In the genomic region with DNA sequence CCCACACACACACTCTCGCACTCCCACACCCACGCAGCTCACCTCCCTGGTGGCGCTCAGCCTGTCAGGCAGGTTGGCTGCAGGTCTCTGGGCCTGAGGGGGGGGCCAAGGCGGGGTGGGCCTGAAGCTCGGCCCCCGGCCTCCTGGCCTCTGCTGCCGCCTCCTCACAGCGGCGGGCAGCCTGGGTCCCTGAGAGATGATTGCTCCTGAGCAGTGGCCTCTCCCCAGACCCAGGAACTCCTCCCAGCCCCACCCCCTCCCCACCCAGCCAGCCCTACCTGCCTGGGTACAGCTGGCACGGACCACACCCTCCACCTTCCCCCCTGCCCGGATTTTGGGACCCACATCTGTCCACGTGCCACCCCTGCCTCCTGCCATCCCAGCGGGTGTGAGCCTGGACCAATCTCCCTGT, we compare ENCODE assay signal across 17 cellular contexts. TPM values are rescaled to one million over a fixed set of nuclear protein-coding genes. Genes with fewer than 3 reads are reported as not detected.
DNase-seq lines count a peak whose midpoint lies in the region; TF ChIP-seq lines count a peak whose summit lies in the region.
"Had no signal": no experiment of that assay in that cellular context is flagged by ENCODE, and none has a peak within 500 bp of the region (broad histone marks: within the 10 kb centered on the region; RNA-seq: fewer than 3 reads in every experiment).

No MANE protein-coding gene starts in this region.

- no peak for TF ChIP-seq RAD21 in Ishikawa (IDR thresholded peaks at IDR 0.05; ENCODE audit: low read depth)

- in situ Hi-C loops in GM13977 (cut with MboI; ENCODE audit: low pct_unique_long_range_greater_than_20kb, low sequenced_read_pairs, unreplicated experiment) = loop anchor here (25.0 kb wide), 1 partner anchor 777 kb away; no protein-coding TSS in a partner anchor

- H2AFZ ChIP-seq in osteoblast (ENCODE audit: low read length) = no peak overlapping the region

- H3K4me1 Mint-ChIP-seq in Calu3 (ENCODE audit: low read depth, unreplicated experiment) (peaks cover 58% of the 10 kb centered on the region), immature natural killer cell (no peaks in the 10 kb centered on the region)

- H3K27ac Mint-ChIP-seq in Calu3 (ENCODE audit: unreplicated experiment) (peak overlapping the region; percentile 61), immature natural killer cell (no peak overlapping the region)
- H3K27ac Mint-ChIP-seq: CD4-positive, alpha-beta T cell; IgD-negative memory B cell had no signal

- H3K27me3 ChIP-seq in osteoblast (ENCODE audit: insufficient read depth, low read length) (no peaks in the 10 kb centered on the region), SJCRH30 (no peaks in the 10 kb centered on the region)

- H3K9me3 Mint-ChIP-seq in Calu3 (ENCODE audit: low read depth, unreplicated experiment) (no peaks in the 10 kb centered on the region), immature natural killer cell (no peaks in the 10 kb centered on the region)
- H3K9me3 Mint-ChIP-seq: CD4-positive, alpha-beta T cell; H9; IgD-negative memory B cell had no signal

- CTCF ChIA-PET in Calu3 (lab: Charles Lee) = interaction anchor here (0.6 to 0.7 kb wide), 3 partner anchors 160 to 995 kb away, joined by 3 to 5 read pairs (median 3); no protein-coding TSS in a partner anchor

- H3K36me3 Mint-ChIP-seq in Calu3 (ENCODE audit: insufficient read depth, unreplicated experiment) (peaks cover 58% of the 10 kb centered on the region), immature natural killer cell (no peaks in the 10 kb centered on the region)
- H3K36me3 Mint-ChIP-seq: IgD-negative memory B cell had no signal

- H3K9me3 ChIP-seq in osteoblast (ENCODE audit: low read depth, low read length) (no peaks in the 10 kb centered on the region), SJCRH30 (replicated peaks) (no peaks in the 10 kb centered on the region)

- H3K36me3 ChIP-seq in osteoblast (ENCODE audit: insufficient read depth, low read length) (no peaks in the 10 kb centered on the region), SJCRH30 (no peaks in the 10 kb centered on the region)

- intact Hi-C loops in Calu3 (cut with micrococcal nuclease; ENCODE audit: unreplicated experiment) = no loop called here

- H3K79me2 ChIP-seq in osteoblast (ENCODE audit: insufficient read depth, low read length) = no peaks in the 10 kb centered on the region

- H3K4me1 ChIP-seq in osteoblast (ENCODE audit: insufficient read depth, low read length) = peaks cover 5% of the 10 kb centered on the region
- H3K4me1 ChIP-seq in SJCRH30 = peaks cover 4% of the 10 kb centered on the region; the same call in 1 of the 2 replicates

- BruUV-seq in Calu3 (replicated peaks; lab: Mats Ljungman, UMichigan) = no TSS peak

- H3K27ac ChIP-seq in epithelial cell of prostate = peak overlapping the region; percentile 74
- no peak overlapping the region for H3K27ac ChIP-seq in osteoblast (ENCODE audit: low read depth, low read length)
- H3K27ac ChIP-seq in SJCRH30 = no peak overlapping the region

- DNase-seq in Calu3 = no peak
- DNase-seq in epithelial cell of prostate (ENCODE audit: low read depth, low spot score) = no peak
- peak; percentile 64 for DNase-seq in osteoblast (ENCODE audit: insufficient read length, low spot score, missing footprints)
- no peak for DNase-seq in MV-4-11 (lab: John Stamatoyannopoulos, UW)
- DNase-seq in GM13977 (ENCODE audit: low spot score) = no peak
- no peak for DNase-seq in immature natural killer cell
- DNase-seq in SJCRH30 = no peak
- DNase-seq: CD4-positive, alpha-beta T cell; DMS53; H9; NCI-H1417 treated with DMSO at 0.1 percent for 48 hours; NCI-H1930; NK-92 treated with Interleukin-12 subunit alpha and Interleukin-12 subunit beta, amount 100 ng/mL, for 24 hours; OCI-M1 had no signal

- H3K4me3 ChIP-seq in osteoblast (ENCODE audit: insufficient read depth, low read length) (no peak overlapping the region), SJCRH30 (no peak overlapping the region)

- H3K27me3 Mint-ChIP-seq in Calu3 (ENCODE audit: unreplicated experiment) (no peaks in the 10 kb centered on the region), immature natural killer cell (ENCODE audit: low read depth in 3 of 3) (peaks cover 0 to 2% (median 0%) of the 10 kb centered on the region in 3 donors)
- H3K27me3 Mint-ChIP-seq: CD4-positive, alpha-beta T cell had no signal

- H3K4me3 Mint-ChIP-seq in Calu3 (ENCODE audit: low read depth, unreplicated experiment) (no peak overlapping the region), immature natural killer cell (no peak overlapping the region)
- H3K4me3 Mint-ChIP-seq: CD4-positive, alpha-beta T cell; H9; IgD-negative memory B cell had no signal

- no peaks in the 10 kb centered on the region for H4K20me1 ChIP-seq in osteoblast (ENCODE audit: insufficient read depth, low read length)

- no peak for TF ChIP-seq CTCF in Calu3 (IDR thresholded peaks at IDR 0.05; ENCODE audit: unreplicated experiment)
- TF ChIP-seq CTCF in osteoblast (IDR thresholded peaks at IDR 0.05; ENCODE audit: extremely low read depth, low read depth, low read length) = no peak
- no peak for TF ChIP-seq CTCF in GM13977 (IDR thresholded peaks at IDR 0.05; ENCODE audit: extremely low read depth, insufficient read depth, missing control alignments)

- no peak for TF ChIP-seq EP300 in Ishikawa (IDR thresholded peaks at IDR 0.05; ENCODE audit: borderline replicate concordance)

- H3K4me2 ChIP-seq in osteoblast (ENCODE audit: insufficient read depth, low read length) = no peak overlapping the region

TF ChIP-seq in Ishikawa, 13 proteins besides CTCF, POLR2A, EP300 and RAD21:
- TF ChIP-seq NFIC (IDR thresholded peaks at IDR 0.05) = no peak
- TF ChIP-seq, protein P1, sequence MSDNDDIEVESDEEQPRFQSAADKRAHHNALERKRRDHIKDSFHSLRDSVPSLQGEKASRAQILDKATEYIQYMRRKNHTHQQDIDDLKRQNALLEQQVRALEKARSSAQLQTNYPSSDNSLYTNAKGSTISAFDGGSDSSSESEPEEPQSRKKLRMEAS (IDR thresholded peaks at IDR 0.05) = no peak
- TF ChIP-seq FOXM1 (IDR thresholded peaks at IDR 0.05; ENCODE audit: borderline replicate concordance, low read depth) = no peak
- no peak for TF ChIP-seq TAF1 (IDR thresholded peaks at IDR 0.05; ENCODE audit: low read depth)
- TF ChIP-seq CREB1 (IDR thresholded peaks at IDR 0.05; ENCODE audit: low read depth) = no peak
- TF ChIP-seq, protein P2, sequence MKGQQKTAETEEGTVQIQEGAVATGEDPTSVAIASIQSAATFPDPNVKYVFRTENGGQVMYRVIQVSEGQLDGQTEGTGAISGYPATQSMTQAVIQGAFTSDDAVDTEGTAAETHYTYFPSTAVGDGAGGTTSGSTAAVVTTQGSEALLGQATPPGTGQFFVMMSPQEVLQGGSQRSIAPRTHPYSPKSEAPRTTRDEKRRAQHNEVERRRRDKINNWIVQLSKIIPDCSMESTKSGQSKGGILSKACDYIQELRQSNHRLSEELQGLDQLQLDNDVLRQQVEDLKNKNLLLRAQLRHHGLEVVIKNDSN (IDR thresholded peaks at IDR 0.05) = no peak
- no peak for TF ChIP-seq YY1 (IDR thresholded peaks at IDR 0.05; ENCODE audit: low read depth)
- no peak for TF ChIP-seq TEAD4 (IDR thresholded peaks at IDR 0.05)
- TF ChIP-seq EGR1 (IDR thresholded peaks at IDR 0.05) = peak; percentile 63; the same call in 1 of the 2 replicates
TF ChIP-seq in Ishikawa: peak in this region for 1.

RNA-seq across cellular contexts. Expression of a gene that starts 4.6 kb away (rescaled TPM):
- total RNA-seq in Calu3 (2022) (61.9 and 75.8 TPM in 2 replicates), osteoblast (under 0.01 TPM in 2 replicates)
- polyA plus RNA-seq in immature natural killer cell = not detected
- total RNA-seq in SJCRH30 (2014; rRNA removed; shearing (Covaris generic)) = not detected in 2 replicates
- total RNA-seq: RPMI7951 had no signal

RNA-seq across cellular contexts. Expression of a gene that starts 9.2 kb away (rescaled TPM):
- total RNA-seq in Calu3 (2022) (64.0 and 67.2 TPM in 2 replicates), osteoblast (32.1 and 38.7 TPM in 2 replicates)
- polyA plus RNA-seq in immature natural killer cell = 10 to 100 TPM; 56.3 to 71.0 (median 61.9) TPM
- 22.5 and 28.9 TPM in 2 replicates for total RNA-seq in SJCRH30 (2014; rRNA removed; shearing (Covaris generic))

RNA-seq across cellular contexts. Expression of a gene that starts 30.1 kb away (rescaled TPM):
- total RNA-seq in Calu3 (2022) (105 and 113 TPM in 2 replicates), osteoblast (19.7 and 21.7 TPM in 2 replicates)
- under 1 TPM; 0.06 to 0.86 (median 0.76) TPM for polyA plus RNA-seq in immature natural killer cell
- total RNA-seq in SJCRH30 (2014; rRNA removed; shearing (Covaris generic)) = 0.86 and 1.6 TPM in 2 replicates

RNA-seq across cellular contexts. Expression of a gene that starts 56.4 kb away (rescaled TPM):
- 177 and 192 TPM in 2 replicates for total RNA-seq in Calu3 (2022)
- total RNA-seq in osteoblast = 53.0 and 66.2 TPM in 2 replicates
- 10 to 100 TPM in 2 of 3 donors, 1 to 10 TPM in 1; 5.2 to 33.6 (median 11.0) TPM for polyA plus RNA-seq in immature natural killer cell
- total RNA-seq in SJCRH30 (2014; rRNA removed; shearing (Covaris generic)) = 25.1 and 27.7 TPM in 2 replicates

Comparison
In these comparisons a context has a peak if more than half of its experiments do, and no peak if none do; other contexts are left out.
1. RNA of a gene that starts 4.6 kb away (total RNA-seq): 61.9 to 75.8 TPM in Calu3; under 0.01 TPM in osteoblast and not detected in SJCRH30; every median in the first group is over 10 times any median in the second.